In the genomic region with DNA sequence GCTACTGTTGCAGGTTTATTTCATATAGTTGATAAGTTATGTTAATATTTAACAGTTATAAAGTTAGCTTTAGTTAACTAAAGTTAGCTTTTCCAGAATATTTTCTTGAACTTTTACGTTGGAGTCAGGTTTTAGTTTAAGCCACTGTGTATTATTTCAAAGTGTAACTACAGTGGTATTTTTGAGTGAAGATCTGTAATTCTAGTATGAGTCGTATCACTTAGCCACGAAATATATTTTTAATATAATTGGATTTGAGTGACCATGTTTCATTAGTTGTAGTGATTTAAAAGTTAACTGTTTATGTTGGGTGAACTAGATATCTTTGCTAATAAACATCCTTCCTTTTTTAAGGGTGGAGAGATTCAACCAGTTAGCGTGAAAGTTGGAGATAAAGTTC, we compare ENCODE assay signal across 9 cellular contexts. TPM values are rescaled to one million over a fixed set of nuclear protein-coding genes. Genes with fewer than 3 reads are reported as not detected.
DNase-seq lines count a peak whose midpoint lies in the region; ATAC-seq and TF ChIP-seq lines count a peak whose summit lies in the region.
"Had no signal": no experiment of that assay in that cellular context is flagged by ENCODE, and none has a peak within 500 bp of the region (broad histone marks: within the 10 kb centered on the region; RNA-seq: fewer than 3 reads in every experiment).

No MANE protein-coding gene starts in this region.

- CTCF ChIA-PET in Calu3 (lab: Charles Lee), result no interaction called here

- peaks cover 78% of the 10 kb centered on the region for H3K36me3 ChIP-seq in MG63

- no peaks in the 10 kb centered on the region for H3K27me3 ChIP-seq in MG63

- H3K4me3 ChIP-seq in MG63, result peak overlapping the region; percentile 79

- H3K4me3 Mint-ChIP-seq in Calu3 (ENCODE audit: low read depth, unreplicated experiment) (peak overlapping the region; percentile 84), brain (peak overlapping the region; percentile 86 to 98 (median 93)), nephron progenitor cell (peak overlapping the region; percentile 92)

- H3K9me3 ChIP-seq in MG63, result no peaks in the 10 kb centered on the region

- in situ Hi-C loops in G401 (cut with HindIII; ENCODE audit: low sequenced_read_pairs), result no loop called here

- no peak for TF ChIP-seq CTCF in Calu3 (IDR thresholded peaks at IDR 0.05; ENCODE audit: unreplicated experiment)
- no peak for TF ChIP-seq CTCF in brain (conservative IDR thresholded peaks at IDR 0.05)
- TF ChIP-seq CTCF in nephron progenitor cell (IDR thresholded peaks at IDR 0.05), result no peak

- H3K9me3 Mint-ChIP-seq in Calu3 (ENCODE audit: low read depth, unreplicated experiment) (no peaks in the 10 kb centered on the region), brain (no peaks in the 10 kb centered on the region), nephron progenitor cell (no peaks in the 10 kb centered on the region)

- ATAC-seq in GM21367 (IDR thresholded peaks at IDR 0.05; ENCODE audit: unreplicated experiment) (no peak), GM18861 (IDR thresholded peaks at IDR 0.05; ENCODE audit: unreplicated experiment) (no peak)

- H3K36me3 Mint-ChIP-seq in Calu3 (ENCODE audit: insufficient read depth, unreplicated experiment) (peaks cover 78% of the 10 kb centered on the region), brain (peaks cover 51% of the 10 kb centered on the region), nephron progenitor cell (ENCODE audit: low read depth) (peaks cover 40% of the 10 kb centered on the region)

- BruUV-seq in Calu3 (replicated peaks; lab: Mats Ljungman, UMichigan), result no TSS peak

- intact Hi-C loops in Calu3 (cut with micrococcal nuclease; ENCODE audit: unreplicated experiment), result no loop called here

- H3K4me1 Mint-ChIP-seq in Calu3 (ENCODE audit: low read depth, unreplicated experiment), result peaks cover 15% of the 10 kb centered on the region
- peaks cover 32% of the 10 kb centered on the region for H3K4me1 Mint-ChIP-seq in brain
- peaks cover 39% of the 10 kb centered on the region for H3K4me1 Mint-ChIP-seq in nephron progenitor cell

- no peak for DNase-seq in Calu3
- DNase-seq in MG63, result no peak
- DNase-seq in nephron progenitor cell, result no peak
- DNase-seq in G401 (ENCODE audit: low spot score), result no peak
- DNase-seq: GF-D8, NCI-H1436 treated with DMSO at 0.1 percent for 48 hours had no signal

- H3K27ac Mint-ChIP-seq in Calu3 (ENCODE audit: unreplicated experiment) (peak overlapping the region; percentile 95), brain (peak overlapping the region in 4 of 5 experiments; percentile 13 to 99 (median 70)), nephron progenitor cell (peak overlapping the region; percentile 28)

- H3K27me3 Mint-ChIP-seq in Calu3 (ENCODE audit: unreplicated experiment) (no peaks in the 10 kb centered on the region), brain (peaks cover 21% of the 10 kb centered on the region), nephron progenitor cell (ENCODE audit: low read depth, poor library complexity) (no peaks in the 10 kb centered on the region)

RNA-seq across cellular contexts. Expression of a gene that starts 2.5 kb away (rescaled TPM):
- 380 and 454 TPM in 2 replicates for total RNA-seq in Calu3 (2022)
- total RNA-seq in MG63 (2014; rRNA removed; shearing (Covaris generic); ENCODE audit: low replicate concordance), result 135 and 172 TPM in 2 replicates
- 90.9 TPM for polyA plus RNA-seq in brain (ENCODE audit: insufficient read depth, low read depth, low replicate concordance)
- total RNA-seq in G401 (2014; rRNA removed; shearing (Covaris generic)), result 163 and 218 TPM in 2 replicates

RNA-seq across cellular contexts. Expression of a gene that starts 3.0 kb away (rescaled TPM):
- total RNA-seq in Calu3 (2022), result 700 and 757 TPM in 2 replicates
- 130 and 166 TPM in 2 replicates for total RNA-seq in MG63 (2014; rRNA removed; shearing (Covaris generic); ENCODE audit: low replicate concordance)
- polyA plus RNA-seq in brain (ENCODE audit: insufficient read depth, low read depth, low replicate concordance), result 145 TPM
- total RNA-seq in G401 (2014; rRNA removed; shearing (Covaris generic)), result 108 and 158 TPM in 2 replicates

RNA-seq across cellular contexts. Expression of a gene that starts 13.2 kb away (rescaled TPM):
- 28.3 TPM in 2 replicates for total RNA-seq in Calu3 (2022)
- total RNA-seq in MG63 (2014; rRNA removed; shearing (Covaris generic); ENCODE audit: low replicate concordance), result 22.0 and 50.9 TPM in 2 replicates
- polyA plus RNA-seq in brain (ENCODE audit: insufficient read depth, low read depth, low replicate concordance), result 8.0 TPM
- total RNA-seq in G401 (2014; rRNA removed; shearing (Covaris generic)), result 22.6 and 34.1 TPM in 2 replicates

RNA-seq across cellular contexts. Expression of a gene that starts 49.3 kb away (rescaled TPM):
- total RNA-seq in Calu3 (2022), result 28.8 and 32.8 TPM in 2 replicates
- 28.5 and 41.3 TPM in 2 replicates for total RNA-seq in MG63 (2014; rRNA removed; shearing (Covaris generic); ENCODE audit: low replicate concordance)
- polyA plus RNA-seq in brain (ENCODE audit: insufficient read depth, low read depth, low replicate concordance), result 5.4 TPM
- 39.4 and 61.2 TPM in 2 replicates for total RNA-seq in G401 (2014; rRNA removed; shearing (Covaris generic))

Comparison
In these comparisons a context has a peak if more than half of its experiments do, and no peak if none do; other contexts are left out.
1. H3K27ac Mint-ChIP-seq: peak in every context shown above with its lines; median percentile 95 in Calu3; 70 in brain; 28 in nephron progenitor cell.